ENCODE assay signal across 12 cellular contexts in the genomic region with DNA sequence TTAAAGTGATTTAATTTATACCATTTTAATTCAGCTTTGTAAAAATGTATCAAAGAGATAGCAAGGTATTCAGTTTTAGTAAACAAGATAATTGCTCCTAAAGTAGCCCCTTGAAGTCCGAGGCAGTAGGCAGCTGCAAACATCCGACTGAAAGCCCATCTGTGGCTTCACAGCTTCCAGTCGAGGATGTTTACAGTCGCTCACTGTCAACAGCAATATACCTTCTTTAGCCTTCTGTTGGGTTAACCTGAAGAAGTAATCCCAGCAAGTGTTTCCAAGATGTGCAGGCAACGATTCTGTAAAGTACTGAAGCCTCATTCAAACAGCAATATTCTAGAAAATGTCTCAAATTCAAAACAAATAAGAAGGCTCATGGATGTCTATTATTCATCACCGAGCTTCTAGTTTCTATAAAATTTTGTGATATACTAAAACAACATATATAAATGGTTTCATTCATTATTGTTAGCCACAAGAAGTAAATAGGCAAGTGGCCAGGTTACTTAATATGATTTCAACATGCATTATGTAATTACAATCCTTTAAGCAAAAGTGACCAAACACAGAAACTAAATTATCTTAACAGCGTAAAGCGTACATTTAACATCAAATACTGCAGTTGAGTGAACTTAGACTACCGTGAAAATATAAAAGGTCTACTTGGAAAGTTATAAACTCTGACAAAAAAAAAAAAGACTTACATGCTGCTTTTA.
DNase-seq lines count a peak whose midpoint lies in the region; ATAC-seq, FAIRE-seq and TF ChIP-seq lines count a peak whose summit lies in the region.
"Had no signal": no experiment of that assay in that cellular context is flagged by ENCODE, and none has a peak within 500 bp of the region (broad histone marks: within the 10 kb centered on the region; RNA-seq: fewer than 3 reads in every experiment).

No MANE protein-coding gene starts in this region.

- dilution Hi-C loops in endothelial cell of umbilical vein (cut with MboI; ENCODE audit: extremely low pct_ligation_motif_present, low sequenced_read_pairs) = no loop called here

- in situ Hi-C loops in Panc1 (cut with HindIII; ENCODE audit: low pct_unique_long_range_greater_than_20kb, low sequenced_read_pairs) = no loop called here

- H3K9ac ChIP-seq in endothelial cell of umbilical vein (replicated peaks; ENCODE audit: extremely low read depth, insufficient read depth, low read length) = peak overlapping the region; percentile 97

- intact Hi-C loops in Panc1 (cut with micrococcal nuclease; ENCODE audit: unreplicated experiment) (no loop called here), endothelial cell of umbilical vein (cut with micrococcal nuclease) (loop anchor here (1.0 kb wide), 4 partner anchors 10 to 76 kb away; no protein-coding TSS in a partner anchor)

- DNase-seq in DMS53 treated with DMSO at 0.1 percent for 48 hours (lab: John Stamatoyannopoulos, UW; ENCODE audit: unreplicated experiment) (peak; percentile 22), Panc1 (ENCODE audit: low read depth, low spot score) (no peak), endothelial cell of umbilical vein (ENCODE audit: low read depth, low spot score) (peak; percentile 55), nephron progenitor cell (no peak), Ammon's horn (ENCODE audit: low spot score) (no peak)
- no peak for DNase-seq in stimulated activated CD4-positive, alpha-beta T cell treated with anti-CD3 and anti-CD28 coated beads, Interleukin-1b, Interleukin-23, amount 100 ng/mL, for 48 hours
- DNase-seq in activated naive CD4-positive, alpha-beta T cell treated with anti-CD3 and anti-CD28 coated beads, Interleukin-2, amount 50 U/mL, for 72 hours (ENCODE audit: low spot score in 2 of 2) = no peak
- DNase-seq in activated naive CD8-positive, alpha-beta T cell treated with anti-CD3 and anti-CD28 coated beads, Interleukin-2, amount 50 U/mL, for 24 hours = no peak
- DNase-seq: activated naive CD4-positive, alpha-beta T cell treated with anti-CD3 and anti-CD28 coated beads, Interleukin-2, amount 10 ng/mL, durations not matched to agents 7 days and 5 days; Karpas-422 had no signal

- peak overlapping the region; percentile 98 for H3K4me2 ChIP-seq in endothelial cell of umbilical vein (ENCODE audit: insufficient read depth, low read length)

- H3K4me3 ChIP-seq in Panc1 (ENCODE audit: low read depth in 2 of 2, low read length in 2 of 2) (peak overlapping the region; percentile 28 to 49), endothelial cell of umbilical vein (replicated peaks in 1 of 3; ENCODE audit: insufficient read depth in 1 of 3, low read depth in 1 of 3, low read length in 3 of 3) (peak overlapping the region; percentile 22 to 83 (median 41))

- TF ChIP-seq CTCF in Panc1 (IDR thresholded peaks at IDR 0.05) (no peak), endothelial cell of umbilical vein (IDR thresholded peaks at IDR 0.05; ENCODE audit: extremely low read depth in 1 of 2, insufficient read depth in 1 of 2, low read depth in 1 of 2, low read length in 2 of 2) (no peak), nephron progenitor cell (IDR thresholded peaks at IDR 0.05) (no peak)

- FAIRE-seq in endothelial cell of umbilical vein (lab: Jason Lieb, UNC) = peak; percentile 74

- peak overlapping the region; percentile 84 for H3K27ac Mint-ChIP-seq in nephron progenitor cell
- H3K27ac Mint-ChIP-seq in activated naive CD4-positive, alpha-beta T cell treated with anti-CD3 and anti-CD28 coated beads, Interleukin-2, amount 50 U/mL, for 72 hours = no peak overlapping the region
- H3K27ac Mint-ChIP-seq in activated naive CD8-positive, alpha-beta T cell treated with anti-CD3 and anti-CD28 coated beads, Interleukin-2, amount 50 U/mL, for 24 hours = no peak overlapping the region
- H3K27ac Mint-ChIP-seq: activated naive CD4-positive, alpha-beta T cell treated with anti-CD3 and anti-CD28 coated beads, Interleukin-2, amount 10 ng/mL, durations not matched to agents 7 days and 5 days had no signal

- no peaks in the 10 kb centered on the region for H3K9me3 Mint-ChIP-seq in nephron progenitor cell
- H3K9me3 Mint-ChIP-seq in activated naive CD4-positive, alpha-beta T cell treated with anti-CD3 and anti-CD28 coated beads, Interleukin-2, amount 50 U/mL, for 72 hours = no peaks in the 10 kb centered on the region
- H3K9me3 Mint-ChIP-seq in activated naive CD8-positive, alpha-beta T cell treated with anti-CD3 and anti-CD28 coated beads, Interleukin-2, amount 50 U/mL, for 24 hours = no peaks in the 10 kb centered on the region
- H3K9me3 Mint-ChIP-seq: activated naive CD4-positive, alpha-beta T cell treated with anti-CD3 and anti-CD28 coated beads, Interleukin-2, amount 10 ng/mL, durations not matched to agents 7 days and 5 days had no signal

- no peak for ATAC-seq in Panc1
- no peak for ATAC-seq in activated naive CD4-positive, alpha-beta T cell treated with anti-CD3 and anti-CD28 coated beads, Interleukin-2, amount 50 U/mL, for 72 hours
- ATAC-seq in activated naive CD8-positive, alpha-beta T cell treated with anti-CD3 and anti-CD28 coated beads, Interleukin-2, amount 50 U/mL, for 24 hours = no peak

- peaks cover 14% of the 10 kb centered on the region for H3K36me3 Mint-ChIP-seq in nephron progenitor cell (ENCODE audit: low read depth)
- no peaks in the 10 kb centered on the region for H3K36me3 Mint-ChIP-seq in activated naive CD4-positive, alpha-beta T cell treated with anti-CD3 and anti-CD28 coated beads, Interleukin-2, amount 50 U/mL, for 72 hours
- no peaks in the 10 kb centered on the region for H3K36me3 Mint-ChIP-seq in activated naive CD8-positive, alpha-beta T cell treated with anti-CD3 and anti-CD28 coated beads, Interleukin-2, amount 50 U/mL, for 24 hours (ENCODE audit: low read depth)
- H3K36me3 Mint-ChIP-seq: activated naive CD4-positive, alpha-beta T cell treated with anti-CD3 and anti-CD28 coated beads, Interleukin-2, amount 10 ng/mL, durations not matched to agents 7 days and 5 days had no signal

- BruUV-seq in Panc1 (replicated peaks; lab: Mats Ljungman, UMichigan) = no TSS peak
- TSS peak; percentile 79 for BruUV-seq in endothelial cell of umbilical vein (replicated peaks; lab: Mats Ljungman, UMichigan)

- no peaks in the 10 kb centered on the region for H4K20me1 ChIP-seq in endothelial cell of umbilical vein (replicated peaks; ENCODE audit: control insufficient read depth, extremely low read depth, insufficient read depth, low read length)

- H3K9me1 ChIP-seq in endothelial cell of umbilical vein (replicated peaks; ENCODE audit: control insufficient read depth, extremely low read depth, insufficient read depth, low read length) = no peaks in the 10 kb centered on the region

- peaks cover 47% of the 10 kb centered on the region for H3K79me2 ChIP-seq in endothelial cell of umbilical vein (ENCODE audit: control insufficient read depth, insufficient read depth, low read length)

- H2AFZ ChIP-seq in endothelial cell of umbilical vein (ENCODE audit: low read depth, low read length) = no peak overlapping the region

- H3K36me3 ChIP-seq in Panc1 (ENCODE audit: control insufficient read depth, insufficient read depth, low read length) (peaks cover 18% of the 10 kb centered on the region; the same call in 1 of the 2 replicates), endothelial cell of umbilical vein (ENCODE audit: control insufficient read depth in 2 of 2, extremely low read depth in 1 of 2, insufficient read depth in 2 of 2, low read length in 2 of 2) (peaks cover 0 to 2% of the 10 kb centered on the region in 2 experiments)
- H3K36me3 ChIP-seq: neutrophil had no signal

- H3K4me1 ChIP-seq in Panc1 (ENCODE audit: control insufficient read depth, insufficient read depth, low read length) = peaks cover 85% of the 10 kb centered on the region
- H3K4me1 ChIP-seq in endothelial cell of umbilical vein (ENCODE audit: control insufficient read depth, extremely low read depth, insufficient read depth, low read length) = peaks cover 81% of the 10 kb centered on the region

- H3K27ac ChIP-seq in Panc1 (ENCODE audit: low read length) = peak overlapping the region; percentile 100
- peak overlapping the region; percentile 95 for H3K27ac ChIP-seq in endothelial cell of umbilical vein (ENCODE audit: insufficient read depth, low read depth, low read length)
- H3K27ac ChIP-seq: C4-2B, neutrophil had no signal

- H3K9me3 ChIP-seq in Panc1 (ENCODE audit: control insufficient read depth, insufficient read depth, low read depth, low read length) (no peaks in the 10 kb centered on the region), endothelial cell of umbilical vein (replicated peaks; ENCODE audit: control insufficient read depth, insufficient read depth, low read length) (no peaks in the 10 kb centered on the region)
- H3K9me3 ChIP-seq: neutrophil had no signal

- H3K27me3 Mint-ChIP-seq in nephron progenitor cell (ENCODE audit: low read depth, poor library complexity) = peaks cover 3% of the 10 kb centered on the region
- peaks cover 2% of the 10 kb centered on the region for H3K27me3 Mint-ChIP-seq in activated naive CD8-positive, alpha-beta T cell treated with anti-CD3 and anti-CD28 coated beads, Interleukin-2, amount 50 U/mL, for 24 hours

- POLR2A ChIA-PET in Panc1 (lab: Charles Lee) (no interaction called here), endothelial cell of umbilical vein (lab: Charles Lee) (interaction anchor here (0.9 to 1.5 kb wide), 5 partner anchors 13 to 990 kb away, joined by 3 to 7 read pairs (median 4); partner anchors contain the start of gene FAM135A)

- H3K4me3 Mint-ChIP-seq in nephron progenitor cell = peak overlapping the region; percentile 11
- no peak overlapping the region for H3K4me3 Mint-ChIP-seq in activated naive CD8-positive, alpha-beta T cell treated with anti-CD3 and anti-CD28 coated beads, Interleukin-2, amount 50 U/mL, for 24 hours
- H3K4me3 Mint-ChIP-seq: activated naive CD4-positive, alpha-beta T cell treated with anti-CD3 and anti-CD28 coated beads, Interleukin-2, amount 10 ng/mL, durations not matched to agents 7 days and 5 days had no signal

- H3K27me3 ChIP-seq in Panc1 (ENCODE audit: control insufficient read depth, insufficient read depth, low read length) = no peaks in the 10 kb centered on the region
- H3K27me3 ChIP-seq in endothelial cell of umbilical vein (ENCODE audit: control insufficient read depth in 2 of 2, insufficient read depth in 2 of 2, low read length in 2 of 2) = no peaks in the 10 kb centered on the region

- peaks cover 47% of the 10 kb centered on the region for H3K4me1 Mint-ChIP-seq in nephron progenitor cell
- H3K4me1 Mint-ChIP-seq in activated naive CD8-positive, alpha-beta T cell treated with anti-CD3 and anti-CD28 coated beads, Interleukin-2, amount 50 U/mL, for 24 hours = no peaks in the 10 kb centered on the region
- H3K4me1 Mint-ChIP-seq: activated naive CD4-positive, alpha-beta T cell treated with anti-CD3 and anti-CD28 coated beads, Interleukin-2, amount 10 ng/mL, durations not matched to agents 7 days and 5 days had no signal

- no peak for TF ChIP-seq POLR2A in endothelial cell of umbilical vein (IDR thresholded peaks at IDR 0.05; ENCODE audit: low read depth, low read length)

- CTCF ChIA-PET in Panc1 (lab: Charles Lee) (no interaction called here), endothelial cell of umbilical vein (lab: Charles Lee) (interaction anchor here (0.7 to 8.4 kb wide), 10 partner anchors 8 to 213 kb away, joined by 3 to 53 read pairs (median 10); no protein-coding TSS in a partner anchor)

TF ChIP-seq in endothelial cell of umbilical vein, 7 proteins besides CTCF, POLR2A, EP300 and RAD21 (continues in another document):
- TF ChIP-seq GATA2 (IDR thresholded peaks at IDR 0.05; ENCODE audit: insufficient read depth, insufficient read length, low read depth, low read length) = no peak

Comparison
In these comparisons a context has a peak if more than half of its experiments do, and no peak if none do; other contexts are left out.
1. DNase-seq: peak in DMS53 treated with DMSO at 0.1 percent for 48 hours (single experiment) and endothelial cell of umbilical vein (single experiment); none in Panc1 (single experiment), nephron progenitor cell (single experiment), Ammon's horn (single experiment), stimulated activated CD4-positive, alpha-beta T cell treated with anti-CD3 and anti-CD28 coated beads, Interleukin-1b, Interleukin-23, amount 100 ng/mL, for 48 hours (single experiment), activated naive CD4-positive, alpha-beta T cell treated with anti-CD3 and anti-CD28 coated beads, Interleukin-2, amount 50 U/mL, for 72 hours (0 of 2) and activated naive CD8-positive, alpha-beta T cell treated with anti-CD3 and anti-CD28 coated beads, Interleukin-2, amount 50 U/mL, for 24 hours (single experiment).